ENCODE assay signal across 18 cellular contexts in the genomic region with DNA sequence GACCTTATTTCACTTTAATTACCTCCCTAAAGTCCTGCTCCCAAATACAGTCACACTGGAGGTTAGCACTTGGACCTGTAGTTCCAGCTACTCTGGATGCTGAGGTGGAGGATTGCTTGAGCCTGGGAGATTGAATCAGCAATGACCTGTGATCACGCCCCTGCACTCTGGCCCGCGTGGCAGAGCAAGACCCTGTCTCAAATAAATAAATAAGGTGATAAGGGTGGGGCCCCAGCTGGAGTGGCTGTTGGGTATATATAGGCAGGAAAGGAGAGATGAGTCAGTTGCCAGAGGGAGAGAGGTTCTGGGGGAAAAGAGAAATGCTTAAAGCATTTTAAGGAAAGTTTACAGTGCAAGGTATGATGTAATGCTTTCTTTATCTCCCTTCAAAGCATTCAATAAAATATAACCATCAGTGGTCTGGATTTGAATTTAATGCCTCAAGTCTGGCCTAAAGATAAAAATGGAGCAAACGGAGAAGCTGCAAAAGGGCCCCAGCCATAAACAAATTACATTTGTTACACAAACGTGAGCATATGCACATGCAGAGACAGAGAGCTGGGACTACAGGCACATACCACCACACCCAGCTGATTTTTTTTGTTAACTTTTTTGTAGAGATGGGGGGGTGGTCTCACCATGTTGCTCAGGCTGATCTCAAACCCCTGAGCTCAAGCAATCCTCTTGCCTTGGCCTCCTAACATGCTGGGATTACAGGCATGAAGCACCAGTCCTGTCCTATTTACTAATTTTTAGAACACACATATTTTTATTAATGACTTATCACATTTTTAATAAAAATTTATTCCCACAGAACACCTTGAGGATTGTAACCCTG. TPM values are rescaled to one million over a fixed set of nuclear protein-coding genes. Genes with fewer than 3 reads are reported as not detected.
DNase-seq lines count a peak whose midpoint lies in the region; ATAC-seq, FAIRE-seq and TF ChIP-seq lines count a peak whose summit lies in the region.
"Had no signal": no experiment of that assay in that cellular context is flagged by ENCODE, and none has a peak within 500 bp of the region (broad histone marks: within the 10 kb centered on the region; RNA-seq: fewer than 3 reads in every experiment).

No MANE protein-coding gene starts in this region.

- no peak for TF ChIP-seq CTCF in RWPE2 (IDR thresholded peaks at IDR 0.05; ENCODE audit: poor library complexity, severe bottlenecking)
- TF ChIP-seq CTCF in smooth muscle cell (IDR thresholded peaks at IDR 0.05; ENCODE audit: borderline replicate concordance, insufficient read depth, poor library complexity, severe bottlenecking): no peak

- no peak overlapping the region for H3K9ac ChIP-seq in smooth muscle cell (ENCODE audit: low read depth)
- H3K9ac ChIP-seq: KMS-11 had no signal

- FAIRE-seq in H54 (lab: Jason Lieb, UNC): peak; percentile 58
- FAIRE-seq: G401.6, GM12892 had no signal

- peak overlapping the region; percentile 59 for H3K4me2 ChIP-seq in smooth muscle cell
- H3K4me2 ChIP-seq: KMS-11 had no signal

- no peaks in the 10 kb centered on the region for H4K20me1 ChIP-seq in smooth muscle cell (ENCODE audit: low read depth)

- H3K4me3 ChIP-seq in RWPE2 (ENCODE audit: severe bottlenecking) (no peak overlapping the region), smooth muscle cell (no peak overlapping the region)

- H3K27me3 ChIP-seq in RWPE2 (ENCODE audit: insufficient read depth, poor library complexity, severe bottlenecking) (no peaks in the 10 kb centered on the region), smooth muscle cell (ENCODE audit: low read depth) (no peaks in the 10 kb centered on the region)

- H3K36me3 ChIP-seq in RWPE2 (ENCODE audit: low read depth) (no peaks in the 10 kb centered on the region), smooth muscle cell (ENCODE audit: low read depth) (no peaks in the 10 kb centered on the region)

- no peaks in the 10 kb centered on the region for H3K79me2 ChIP-seq in smooth muscle cell (ENCODE audit: low read depth)

- no peaks in the 10 kb centered on the region for H3F3A ChIP-seq in smooth muscle cell (ENCODE audit: low read depth)

- H3K27ac ChIP-seq in RWPE2 (ENCODE audit: poor library complexity, severe bottlenecking) (no peak overlapping the region), smooth muscle cell (ENCODE audit: low read depth) (peak overlapping the region; percentile 12)
- H3K27ac ChIP-seq: HL-60, KMS-11 had no signal

- H3K9me3 ChIP-seq in RWPE2 (ENCODE audit: severe bottlenecking) (no peaks in the 10 kb centered on the region), smooth muscle cell (replicated peaks; ENCODE audit: low read depth) (no peaks in the 10 kb centered on the region)

- no peak for TF ChIP-seq POLR2A in H54 (IDR thresholded peaks at IDR 0.05; ENCODE audit: low read depth, low read length)

- peaks cover 8% of the 10 kb centered on the region for H3K4me1 ChIP-seq in RWPE2 (ENCODE audit: insufficient read depth, poor library complexity, severe bottlenecking)
- peaks cover 9% of the 10 kb centered on the region for H3K4me1 ChIP-seq in smooth muscle cell (ENCODE audit: low read depth)

- ATAC-seq in RWPE2 (ENCODE audit: low read depth): peak; percentile 82
- ATAC-seq: Panc1, T-cell had no signal

- no peak overlapping the region for H2AFZ ChIP-seq in smooth muscle cell (ENCODE audit: low read depth)

- DNase-seq in H54 (ENCODE audit: insufficient read length, low spot score) (peak; percentile 35), RWPE2 (ENCODE audit: low spot score) (no peak), islet precursor cell (peak; percentile 78), smooth muscle cell (lab: John Stamatoyannopoulos, UW; ENCODE audit: unreplicated experiment) (no peak), NCI-H524 (lab: John Stamatoyannopoulos, UW) (no peak), SHP77 (lab: John Stamatoyannopoulos, UW) (no peak), NCI-H510A treated with DMSO at 0.1 percent for 48 hours (lab: John Stamatoyannopoulos, UW) (no peak)
- DNase-seq: activated naive CD4-positive, alpha-beta T cell treated with anti-CD3 and anti-CD28 coated beads, Interleukin-2, amount 50 U/mL, for 16 hours; effector memory CD4-positive, alpha-beta T cell; foreskin melanocyte; NCI-H1694; NCI-H510A; T-cell had no signal

- WGBS in smooth muscle cell (ENCODE audit: low lambda C conversion rate): 3% methylated on average over 5 of the region's 5 CpGs

RNA-seq across cellular contexts. Expression of a gene that starts 6.1 kb away (rescaled TPM):
- 6.9 and 7.8 TPM in 2 replicates for total RNA-seq in smooth muscle cell
- polyA plus RNA-seq in smooth muscle cell: 4.8 and 5.6 TPM in 2 replicates

RNA-seq across cellular contexts. Expression of a gene that starts 21.9 kb away (rescaled TPM):
- 5.3 and 7.2 TPM in 2 replicates for total RNA-seq in smooth muscle cell
- polyA plus RNA-seq in smooth muscle cell: 5.6 and 5.8 TPM in 2 replicates
- total RNA-seq: T-cell had no signal

RNA-seq across cellular contexts. Expression of a gene that starts 59.2 kb away (rescaled TPM):
- total RNA-seq in smooth muscle cell: 188 and 202 TPM in 2 replicates
- 183 and 198 TPM in 2 replicates for polyA plus RNA-seq in smooth muscle cell

Comparison
In these comparisons a context has a peak if more than half of its experiments do, and no peak if none do; other contexts are left out.
1. DNase-seq: peak in H54 (single experiment) and islet precursor cell (single experiment); none in RWPE2 (single experiment), smooth muscle cell (single experiment), NCI-H524 (0 of 2), SHP77 (0 of 2) and NCI-H510A treated with DMSO at 0.1 percent for 48 hours (single experiment).